Comparison of ENCODE assay signal across 25 cellular contexts in genomic region chr9:129472651-129473102, GRCh38.
DNase-seq lines count a peak whose midpoint lies in the region; ATAC-seq, FAIRE-seq and TF ChIP-seq lines count a peak whose summit lies in the region.
"Had no signal": no experiment of that assay in that cellular context is flagged by ENCODE, and none has a peak within 500 bp of the region (broad histone marks: within the 10 kb centered on the region; RNA-seq: fewer than 3 reads in every experiment).

No MANE protein-coding gene starts in this region.

- DNase-seq in GM23338 (ENCODE audit: low spot score) (peak; percentile 38), M059J (ENCODE audit: low read depth) (peak; percentile 75), endothelial cell of umbilical vein (ENCODE audit: low read depth, low spot score) (peak; percentile 28), thyroid gland (no peak), 8988T (no peak)
- DNase-seq in activated CD4-positive, alpha-beta T cell treated with anti-CD3 and anti-CD28 coated beads for 4 hours = no peak
- DNase-seq: activated CD4-positive, alpha-beta T cell treated with anti-CD3 and anti-CD28 coated beads for 36 hours; activated naive CD4-positive, alpha-beta T cell treated with anti-CD3 and anti-CD28 coated beads, Interleukin-2, amount 10 ng/mL, durations not matched to agents 7 days and 5 days; activated T-cell treated with anti-CD3 and anti-CD28 coated beads, Interleukin-2, amount 50 U/mL, for 48 hours; AML-193; cerebellar nuclear complex; DND-41; foreskin keratinocyte; MM.1S; NCI-H1436 treated with DMSO at 0.1 percent for 48 hours; NCI-H526 treated with DMSO at 0.1 percent for 48 hours; SHP77; small intestine; stimulated activated CD4-positive, alpha-beta T cell treated with anti-CD3 and anti-CD28 coated beads, Interleukin-2, amount 100 ng/mL, for 24 hours had no signal

- H3K36me3 ChIP-seq in GM23338 (ENCODE audit: insufficient read depth) = no peaks in the 10 kb centered on the region
- H3K36me3 ChIP-seq in endothelial cell of umbilical vein (ENCODE audit: control insufficient read depth in 2 of 2, extremely low read depth in 1 of 2, insufficient read depth in 2 of 2, low read length in 2 of 2) = no peaks in the 10 kb centered on the region
- no peaks in the 10 kb centered on the region for H3K36me3 ChIP-seq in thyroid gland
- H3K36me3 ChIP-seq: neutrophil, suprapubic skin had no signal

- TF ChIP-seq POLR2A in endothelial cell of umbilical vein (IDR thresholded peaks at IDR 0.05; ENCODE audit: low read depth, low read length) (no peak), thyroid gland (IDR thresholded peaks at IDR 0.05) (no peak)

- H3K4me3 ChIP-seq in GM23338 = no peak overlapping the region
- no peak overlapping the region for H3K4me3 ChIP-seq in endothelial cell of umbilical vein (replicated peaks in 1 of 3; ENCODE audit: insufficient read depth in 1 of 3, low read depth in 1 of 3, low read length in 3 of 3)
- no peak overlapping the region for H3K4me3 ChIP-seq in thyroid gland (replicated peaks in 1 of 3)
- H3K4me3 ChIP-seq: suprapubic skin had no signal

- ATAC-seq in GM23338 (no peak), HG02840 (IDR thresholded peaks at IDR 0.05; ENCODE audit: low FRiP score, unreplicated experiment) (no peak)
- ATAC-seq: activated CD4-positive, alpha-beta T cell treated with anti-CD3 and anti-CD28 coated beads for 36 hours; foreskin keratinocyte; stimulated activated effector memory CD8-positive, alpha-beta T cell treated with anti-CD3 and anti-CD28 coated beads, Interleukin-12 subunit alpha, Interleukin-12 subunit beta, amount 100 ng/mL, for 72 hours had no signal

- intact Hi-C loops in endothelial cell of umbilical vein (cut with micrococcal nuclease) = no loop called here
- intact Hi-C loops in thyroid gland (cut with DNase I) = no loop called here

- no peaks in the 10 kb centered on the region for H3K36me3 Mint-ChIP-seq in GM23338 (ENCODE audit: low read depth)

- H3K27me3 ChIP-seq in GM23338 (ENCODE audit: insufficient read depth) (no peaks in the 10 kb centered on the region), endothelial cell of umbilical vein (ENCODE audit: control insufficient read depth in 2 of 2, insufficient read depth in 2 of 2, low read length in 2 of 2) (no peaks in the 10 kb centered on the region), thyroid gland (no peaks in the 10 kb centered on the region)
- H3K27me3 ChIP-seq: neutrophil, suprapubic skin had no signal

- H3K79me2 ChIP-seq in GM23338 (replicated peaks; ENCODE audit: insufficient read depth) (no peaks in the 10 kb centered on the region), endothelial cell of umbilical vein (ENCODE audit: control insufficient read depth, insufficient read depth, low read length) (no peaks in the 10 kb centered on the region)

- CTCF ChIA-PET in endothelial cell of umbilical vein (lab: Charles Lee) = no interaction called here

- no peaks in the 10 kb centered on the region for H3K9me2 ChIP-seq in GM23338 (ENCODE audit: insufficient read depth)

- H3K9ac ChIP-seq in endothelial cell of umbilical vein (replicated peaks; ENCODE audit: extremely low read depth, insufficient read depth, low read length) = no peak overlapping the region

- BruUV-seq in endothelial cell of umbilical vein (replicated peaks; lab: Mats Ljungman, UMichigan) = no TSS peak

- no peaks in the 10 kb centered on the region for H4K20me1 ChIP-seq in GM23338 (replicated peaks; ENCODE audit: insufficient read depth)
- H4K20me1 ChIP-seq in endothelial cell of umbilical vein (replicated peaks; ENCODE audit: control insufficient read depth, extremely low read depth, insufficient read depth, low read length) = no peaks in the 10 kb centered on the region

- H3K27ac Mint-ChIP-seq in GM23338 = no peak overlapping the region
- H3K27ac Mint-ChIP-seq: activated CD4-positive, alpha-beta T cell treated with anti-CD3 and anti-CD28 coated beads for 36 hours; activated naive CD4-positive, alpha-beta T cell treated with anti-CD3 and anti-CD28 coated beads, Interleukin-2, amount 10 ng/mL, durations not matched to agents 7 days and 5 days; stimulated activated effector memory CD8-positive, alpha-beta T cell treated with anti-CD3 and anti-CD28 coated beads, Interleukin-12 subunit alpha, Interleukin-12 subunit beta, amount 100 ng/mL, for 72 hours had no signal

- peaks cover 36% of the 10 kb centered on the region for H3K4me1 Mint-ChIP-seq in GM23338
- H3K4me1 Mint-ChIP-seq: activated naive CD4-positive, alpha-beta T cell treated with anti-CD3 and anti-CD28 coated beads, Interleukin-2, amount 10 ng/mL, durations not matched to agents 7 days and 5 days had no signal

- POLR2A ChIA-PET in endothelial cell of umbilical vein (lab: Charles Lee) = no interaction called here

- H3K27ac ChIP-seq in GM23338 (ENCODE audit: low read depth) = no peak overlapping the region
- H3K27ac ChIP-seq in endothelial cell of umbilical vein (ENCODE audit: insufficient read depth, low read depth, low read length) = no peak overlapping the region
- peak overlapping the region in 2 of 3 donors; percentile 87 to 90 for H3K27ac ChIP-seq in thyroid gland
- H3K27ac ChIP-seq: foreskin keratinocyte, HL-60, neutrophil had no signal

- H3K27me3 Mint-ChIP-seq in GM23338 (ENCODE audit: insufficient read depth, low read depth, poor library complexity) = peaks cover 26% of the 10 kb centered on the region
- H3K27me3 Mint-ChIP-seq: activated CD4-positive, alpha-beta T cell treated with anti-CD3 and anti-CD28 coated beads for 36 hours had no signal

- H3K4me2 ChIP-seq in GM23338 = peak overlapping the region; percentile 51
- H3K4me2 ChIP-seq in endothelial cell of umbilical vein (ENCODE audit: insufficient read depth, low read length) = no peak overlapping the region

- H3K9me1 ChIP-seq in endothelial cell of umbilical vein (replicated peaks; ENCODE audit: control insufficient read depth, extremely low read depth, insufficient read depth, low read length) = no peaks in the 10 kb centered on the region

- H3K9me3 ChIP-seq in endothelial cell of umbilical vein (replicated peaks; ENCODE audit: control insufficient read depth, insufficient read depth, low read length) = no peaks in the 10 kb centered on the region
- no peaks in the 10 kb centered on the region for H3K9me3 ChIP-seq in thyroid gland
- H3K9me3 ChIP-seq: neutrophil, suprapubic skin had no signal

- H3K4me1 ChIP-seq in GM23338 (ENCODE audit: insufficient read depth) = peaks cover 14% of the 10 kb centered on the region; the same call in 1 of the 2 replicates
- H3K4me1 ChIP-seq in endothelial cell of umbilical vein (ENCODE audit: control insufficient read depth, extremely low read depth, insufficient read depth, low read length) = peaks cover 4% of the 10 kb centered on the region
- H3K4me1 ChIP-seq in thyroid gland = peaks cover 31 to 49% of the 10 kb centered on the region in 2 donors
- H3K4me1 ChIP-seq: foreskin keratinocyte had no signal

- FAIRE-seq in endothelial cell of umbilical vein (lab: Jason Lieb, UNC) = no peak
- FAIRE-seq: small intestine, TTC549 had no signal

- H3K9me3 Mint-ChIP-seq in GM23338 = 0 out of 3 replicates have a peak, but pooled peaks cover 5% of the 10 kb centered on the region
- H3K9me3 Mint-ChIP-seq: stimulated activated effector memory CD8-positive, alpha-beta T cell treated with anti-CD3 and anti-CD28 coated beads, Interleukin-12 subunit alpha, Interleukin-12 subunit beta, amount 100 ng/mL, for 72 hours had no signal

- H3K4me3 Mint-ChIP-seq in GM23338 = no peak overlapping the region
- H3K4me3 Mint-ChIP-seq: activated CD4-positive, alpha-beta T cell treated with anti-CD3 and anti-CD28 coated beads for 36 hours; activated naive CD4-positive, alpha-beta T cell treated with anti-CD3 and anti-CD28 coated beads, Interleukin-2, amount 10 ng/mL, durations not matched to agents 7 days and 5 days; stimulated activated effector memory CD8-positive, alpha-beta T cell treated with anti-CD3 and anti-CD28 coated beads, Interleukin-12 subunit alpha, Interleukin-12 subunit beta, amount 100 ng/mL, for 72 hours had no signal

- no peaks in the 10 kb centered on the region for H3F3A ChIP-seq in GM23338 (replicated peaks; ENCODE audit: low read depth)

- TF ChIP-seq CTCF in GM23338 (conservative IDR thresholded peaks at IDR 0.05; ENCODE audit: low read depth in 2 of 2) = no peak
- no peak for TF ChIP-seq CTCF in endothelial cell of umbilical vein (IDR thresholded peaks at IDR 0.05; ENCODE audit: extremely low read depth in 1 of 2, insufficient read depth in 1 of 2, low read depth in 1 of 2, low read length in 2 of 2)
- no peak for TF ChIP-seq CTCF in thyroid gland (IDR thresholded peaks at IDR 0.05)

- H2AFZ ChIP-seq in GM23338 = no peak overlapping the region
- no peak overlapping the region for H2AFZ ChIP-seq in endothelial cell of umbilical vein (ENCODE audit: low read depth, low read length)

- dilution Hi-C loops in endothelial cell of umbilical vein (cut with MboI; ENCODE audit: extremely low pct_ligation_motif_present, low sequenced_read_pairs) = no loop called here

- WGBS in thyroid gland, 2 donors = 64 to 72% methylated on average over 6 of the region's 6 CpGs

TF ChIP-seq in GM23338, 12 proteins besides CTCF, POLR2A, EP300 and RAD21 (continues in another document):
- no peak for TF ChIP-seq EZH2 (IDR thresholded peaks at IDR 0.05; ENCODE audit: low read depth, unreplicated experiment)
- no peak for TF ChIP-seq ZNF331 (CRISPR knock-in tag; IDR thresholded peaks at IDR 0.05; ENCODE audit: low read depth)
- TF ChIP-seq JUNB (IDR thresholded peaks at IDR 0.05; ENCODE audit: unreplicated experiment) = no peak

TF ChIP-seq in endothelial cell of umbilical vein, 7 proteins besides CTCF, POLR2A, EP300 and RAD21:
- no peak for TF ChIP-seq GATA2 (IDR thresholded peaks at IDR 0.05; ENCODE audit: insufficient read depth, insufficient read length, low read depth, low read length)
- TF ChIP-seq MYC (IDR thresholded peaks at IDR 0.05; ENCODE audit: low read depth, low read length) = no peak
- TF ChIP-seq EZH2 (IDR thresholded peaks at IDR 0.05; ENCODE audit: borderline replicate concordance, low read depth, low read length, severe bottlenecking) = no peak
- TF ChIP-seq, protein P1, sequence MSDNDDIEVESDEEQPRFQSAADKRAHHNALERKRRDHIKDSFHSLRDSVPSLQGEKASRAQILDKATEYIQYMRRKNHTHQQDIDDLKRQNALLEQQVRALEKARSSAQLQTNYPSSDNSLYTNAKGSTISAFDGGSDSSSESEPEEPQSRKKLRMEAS (IDR thresholded peaks at IDR 0.05; ENCODE audit: insufficient read depth, insufficient read length) = no peak
- TF ChIP-seq JUN (IDR thresholded peaks at IDR 0.05; ENCODE audit: borderline replicate concordance, insufficient read depth, insufficient read length, low read depth) = no peak
- TF ChIP-seq POLR2AphosphoS5 (IDR thresholded peaks at IDR 0.05; ENCODE audit: insufficient read depth, low read depth, low read length) = no peak
- TF ChIP-seq FOS (IDR thresholded peaks at IDR 0.05; ENCODE audit: borderline replicate concordance, insufficient read depth, low read length) = no peak

Comparison
In these comparisons a context has a peak if more than half of its experiments do, and no peak if none do; other contexts are left out.
1. DNase-seq: peak in GM23338 (single experiment), M059J (single experiment) and endothelial cell of umbilical vein (single experiment); none in thyroid gland (0 of 2), activated CD4-positive, alpha-beta T cell treated with anti-CD3 and anti-CD28 coated beads for 4 hours (0 of 2) and 8988T (single experiment).
2. H3K27ac ChIP-seq: peak in thyroid gland (2 of 3); none in GM23338 (single experiment) and endothelial cell of umbilical vein (single experiment).